In genomic region chr17:1865252-1866037, GRCh38 we compare ENCODE assay signal across 8 cellular contexts. TPM values are rescaled to one million over a fixed set of nuclear protein-coding genes. Genes with fewer than 3 reads are reported as not detected.
DNase-seq lines count a peak whose midpoint lies in the region; ATAC-seq, FAIRE-seq and TF ChIP-seq lines count a peak whose summit lies in the region.

No MANE protein-coding gene starts in this region.

- in situ Hi-C loops in G401 (cut with HindIII; ENCODE audit: low sequenced_read_pairs), result no loop called here

- no peak overlapping the region for H3K27ac Mint-ChIP-seq in GM23338
- no peak overlapping the region for H3K27ac Mint-ChIP-seq in activated naive CD8-positive, alpha-beta T cell treated with anti-CD3 and anti-CD28 coated beads, Interleukin-2, amount 50 U/mL, for 24 hours

- H3K9me3 Mint-ChIP-seq in GM23338, result no peaks in the 10 kb centered on the region
- H3K9me3 Mint-ChIP-seq in activated naive CD8-positive, alpha-beta T cell treated with anti-CD3 and anti-CD28 coated beads, Interleukin-2, amount 50 U/mL, for 24 hours, result no peaks in the 10 kb centered on the region

- no peak overlapping the region for H3K4me3 ChIP-seq in GM23338

- peak; percentile 7 for DNase-seq in Ammon's horn (ENCODE audit: low spot score)
- DNase-seq in GM23338 (ENCODE audit: low spot score), result peak; percentile 69
- peak; percentile 26 for DNase-seq in RPMI7951 (ENCODE audit: low read depth)
- peak; percentile 44 for DNase-seq in activated naive CD8-positive, alpha-beta T cell treated with anti-CD3 and anti-CD28 coated beads, Interleukin-2, amount 50 U/mL, for 24 hours
- DNase-seq in stimulated activated CD8-positive, alpha-beta memory T cell treated with anti-CD3 and anti-CD28 coated beads, Interleukin-7, amount 100 ng/mL, for 24 hours (ENCODE audit: low read depth), result peak; percentile 22
- DNase-seq in G401 (ENCODE audit: low spot score), result no peak
- DNase-seq in GF-D8 (lab: John Stamatoyannopoulos, UW), result no peak

- no peak overlapping the region for H3K4me3 Mint-ChIP-seq in GM23338
- H3K4me3 Mint-ChIP-seq in activated naive CD8-positive, alpha-beta T cell treated with anti-CD3 and anti-CD28 coated beads, Interleukin-2, amount 50 U/mL, for 24 hours, result no peak overlapping the region

- 0 out of 2 replicates have a peak, but pooled peaks cover 3% of the 10 kb centered on the region for H3F3A ChIP-seq in GM23338 (replicated peaks; ENCODE audit: low read depth)

- peak; percentile 67 to 75 for TF ChIP-seq CTCF in GM23338 (conservative IDR thresholded peaks at IDR 0.05; ENCODE audit: low read depth in 2 of 2)

- peaks cover 5% of the 10 kb centered on the region; the same call in 1 of the 2 replicates for H3K36me3 ChIP-seq in GM23338 (ENCODE audit: insufficient read depth)

- H3K27me3 Mint-ChIP-seq in GM23338 (ENCODE audit: insufficient read depth, low read depth, poor library complexity), result peaks cover 1% of the 10 kb centered on the region
- H3K27me3 Mint-ChIP-seq in activated naive CD8-positive, alpha-beta T cell treated with anti-CD3 and anti-CD28 coated beads, Interleukin-2, amount 50 U/mL, for 24 hours, result no peaks in the 10 kb centered on the region

- H3K9me2 ChIP-seq in GM23338 (ENCODE audit: insufficient read depth), result no peaks in the 10 kb centered on the region

- peak; percentile 43; the same call in 1 of the 3 replicates for ATAC-seq in GM23338
- ATAC-seq in activated naive CD8-positive, alpha-beta T cell treated with anti-CD3 and anti-CD28 coated beads, Interleukin-2, amount 50 U/mL, for 24 hours, result no peak

- no peaks in the 10 kb centered on the region for H3K4me1 Mint-ChIP-seq in GM23338
- H3K4me1 Mint-ChIP-seq in activated naive CD8-positive, alpha-beta T cell treated with anti-CD3 and anti-CD28 coated beads, Interleukin-2, amount 50 U/mL, for 24 hours, result peaks cover 14% of the 10 kb centered on the region

- H3K27me3 ChIP-seq in GM23338 (ENCODE audit: insufficient read depth), result no peaks in the 10 kb centered on the region

- peak; percentile 36 for FAIRE-seq in islet of Langerhans (lab: Jason Lieb, UNC)

- H3K79me2 ChIP-seq in GM23338 (replicated peaks; ENCODE audit: insufficient read depth), result no peaks in the 10 kb centered on the region; the same call in 1 of the 2 replicates

- peaks cover 8% of the 10 kb centered on the region for H4K20me1 ChIP-seq in GM23338 (replicated peaks; ENCODE audit: insufficient read depth)

- H3K4me2 ChIP-seq in GM23338, result no peak overlapping the region

- no peaks in the 10 kb centered on the region for H3K4me1 ChIP-seq in GM23338 (ENCODE audit: insufficient read depth)

- H2AFZ ChIP-seq in GM23338, result no peak overlapping the region

- H3K27ac ChIP-seq in GM23338 (ENCODE audit: low read depth), result no peak overlapping the region

- H3K36me3 Mint-ChIP-seq in GM23338 (ENCODE audit: low read depth), result peaks cover 18% of the 10 kb centered on the region
- peaks cover 10% of the 10 kb centered on the region for H3K36me3 Mint-ChIP-seq in activated naive CD8-positive, alpha-beta T cell treated with anti-CD3 and anti-CD28 coated beads, Interleukin-2, amount 50 U/mL, for 24 hours (ENCODE audit: low read depth)

TF ChIP-seq in GM23338, 12 proteins besides CTCF, POLR2A, EP300 and RAD21 (continues in another document):
- no peak for TF ChIP-seq EZH2phosphoT487 (IDR thresholded peaks at IDR 0.05; ENCODE audit: unreplicated experiment)
- TF ChIP-seq ZNF114 (CRISPR knock-in tag; IDR thresholded peaks at IDR 0.05), result no peak
- TF ChIP-seq REST (IDR thresholded peaks at IDR 0.05; ENCODE audit: unreplicated experiment), result no peak
- TF ChIP-seq STAT1 (IDR thresholded peaks at IDR 0.05; ENCODE audit: unreplicated experiment), result no peak
- no peak for TF ChIP-seq ZNF331 (CRISPR knock-in tag; IDR thresholded peaks at IDR 0.05; ENCODE audit: low read depth)
- no peak for TF ChIP-seq EZH2 (IDR thresholded peaks at IDR 0.05; ENCODE audit: low read depth, unreplicated experiment)
- TF ChIP-seq POLR2AphosphoS5 (IDR thresholded peaks at IDR 0.05; ENCODE audit: low read depth), result no peak
- no peak for TF ChIP-seq JUNB (IDR thresholded peaks at IDR 0.05; ENCODE audit: unreplicated experiment)
- TF ChIP-seq NANOG (IDR thresholded peaks at IDR 0.05; ENCODE audit: borderline replicate concordance), result no peak
- no peak for TF ChIP-seq ETS1 (IDR thresholded peaks at IDR 0.05)
- TF ChIP-seq CREB1 (CRISPR knock-in tag; IDR thresholded peaks at IDR 0.05; ENCODE audit: low read depth), result no peak

RNA-seq across cellular contexts. Expression of gene RPA1, which starts 35.6 kb away (rescaled TPM):
- 42.5 and 52.1 TPM in 2 replicates for total RNA-seq in GM23338 (2014; rRNA removed; shearing (Covaris generic))
- polyA plus RNA-seq in GM23338 (2016; fragmentation: Nextera tagmentation; extraction: Ambion mirVana), result 26.7 and 33.7 TPM in 2 replicates
- 21.6 and 23.6 TPM in 2 replicates for total RNA-seq in RPMI7951 (2014; rRNA removed; shearing (Covaris generic))
- total RNA-seq in G401 (2014; rRNA removed; shearing (Covaris generic)), result 79.1 and 102 TPM in 2 replicates

RNA-seq across cellular contexts. Expression of gene SMYD4, which starts 35.7 kb away (rescaled TPM):
- 18.4 and 21.9 TPM in 2 replicates for total RNA-seq in GM23338 (2014; rRNA removed; shearing (Covaris generic))
- 14.8 and 17.0 TPM in 2 replicates for polyA plus RNA-seq in GM23338 (2016; fragmentation: Nextera tagmentation; extraction: Ambion mirVana)
- total RNA-seq in RPMI7951 (2014; rRNA removed; shearing (Covaris generic)), result 5.6 and 6.2 TPM in 2 replicates
- total RNA-seq in G401 (2014; rRNA removed; shearing (Covaris generic)), result 13.4 and 16.0 TPM in 2 replicates

Comparison
In these comparisons a context has a peak if more than half of its experiments do, and no peak if none do; other contexts are left out.
1. DNase-seq: peak in Ammon's horn (single experiment), GM23338 (single experiment), RPMI7951 (single experiment), activated naive CD8-positive, alpha-beta T cell treated with anti-CD3 and anti-CD28 coated beads, Interleukin-2, amount 50 U/mL, for 24 hours (single experiment) and stimulated activated CD8-positive, alpha-beta memory T cell treated with anti-CD3 and anti-CD28 coated beads, Interleukin-7, amount 100 ng/mL, for 24 hours (single experiment); none in G401 (single experiment) and GF-D8 (single experiment).